Comparison of ENCODE assay signal across 25 cellular contexts in genomic region chr1:101316276-101316675, GRCh38.
DNase-seq lines count a peak whose midpoint lies in the region; ATAC-seq and TF ChIP-seq lines count a peak whose summit lies in the region.
"Had no signal": no experiment of that assay in that cellular context is flagged by ENCODE, and none has a peak within 500 bp of the region (broad histone marks: within the 10 kb centered on the region; RNA-seq: fewer than 3 reads in every experiment).

No MANE protein-coding gene starts in this region.

- H3K4me3 Mint-ChIP-seq in GM23338 (no peak overlapping the region), nephron (no peak overlapping the region)
- H3K4me3 Mint-ChIP-seq: activated CD4-positive, alpha-beta T cell treated with anti-CD3 and anti-CD28 coated beads, Interleukin-2, amount 10 ng/mL, durations not matched to agents 24 days and 14 days; activated T-cell treated with anti-CD3 and anti-CD28 coated beads, Interleukin-2, amount 50 U/mL, for 4 hours; central memory CD8-positive, alpha-beta T cell had no signal

- H3K36me3 ChIP-seq in GM23338 (ENCODE audit: insufficient read depth) (no peaks in the 10 kb centered on the region), upper lobe of right lung (no peaks in the 10 kb centered on the region)
- H3K36me3 ChIP-seq: BLaER1, gastroesophageal sphincter, neutrophil, WERI-Rb-1 had no signal

- no peaks in the 10 kb centered on the region; the same call in 2 of the 3 replicates for H3K9me3 Mint-ChIP-seq in GM23338
- no peaks in the 10 kb centered on the region for H3K9me3 Mint-ChIP-seq in nephron
- H3K9me3 Mint-ChIP-seq: activated CD4-positive, alpha-beta T cell treated with anti-CD3 and anti-CD28 coated beads, Interleukin-2, amount 10 ng/mL, durations not matched to agents 24 days and 14 days; activated T-cell treated with anti-CD3 and anti-CD28 coated beads, Interleukin-2, amount 50 U/mL, for 4 hours; central memory CD8-positive, alpha-beta T cell had no signal

- peaks cover 2% of the 10 kb centered on the region for H3K27me3 Mint-ChIP-seq in GM23338 (ENCODE audit: insufficient read depth, low read depth, poor library complexity)
- peaks cover 12% of the 10 kb centered on the region for H3K27me3 Mint-ChIP-seq in nephron (ENCODE audit: low read depth)
- H3K27me3 Mint-ChIP-seq: central memory CD8-positive, alpha-beta T cell had no signal

- H3K4me3 ChIP-seq in GM23338 (no peak overlapping the region), upper lobe of right lung (no peak overlapping the region)
- H3K4me3 ChIP-seq: BLaER1, gastroesophageal sphincter had no signal

- H3K9me2 ChIP-seq in GM23338 (ENCODE audit: insufficient read depth): no peaks in the 10 kb centered on the region

- no peaks in the 10 kb centered on the region for H3K27me3 ChIP-seq in GM23338 (ENCODE audit: insufficient read depth)
- no peaks in the 10 kb centered on the region for H3K27me3 ChIP-seq in upper lobe of right lung
- H3K27me3 ChIP-seq: BLaER1 had no signal

- no peak overlapping the region for H3K4me2 ChIP-seq in GM23338
- H3K4me2 ChIP-seq: BLaER1 had no signal

- H3K9me3 ChIP-seq in upper lobe of right lung: no peaks in the 10 kb centered on the region
- H3K9me3 ChIP-seq: gastroesophageal sphincter, neutrophil had no signal

- TF ChIP-seq CTCF in GM23338 (conservative IDR thresholded peaks at IDR 0.05; ENCODE audit: low read depth in 2 of 2) (no peak), nephron (IDR thresholded peaks at IDR 0.05; ENCODE audit: unreplicated experiment in 3 of 3) (no peak), upper lobe of right lung (IDR thresholded peaks at IDR 0.05) (no peak)

- H3K27ac ChIP-seq in GM23338 (ENCODE audit: low read depth) (no peak overlapping the region), upper lobe of right lung (no peak overlapping the region)
- H3K27ac ChIP-seq: BLaER1, gastroesophageal sphincter, neutrophil, WERI-Rb-1 had no signal

- intact Hi-C loops in upper lobe of right lung (cut with DNase I): no loop called here

- no peaks in the 10 kb centered on the region for H3F3A ChIP-seq in GM23338 (replicated peaks; ENCODE audit: low read depth)

- H3K4me1 ChIP-seq in GM23338 (ENCODE audit: insufficient read depth) (no peaks in the 10 kb centered on the region), upper lobe of right lung (no peaks in the 10 kb centered on the region)
- H3K4me1 ChIP-seq: gastroesophageal sphincter had no signal

- DNase-seq in GM23338 (ENCODE audit: low spot score): no peak
- peak; percentile 70 for DNase-seq in NCI-H128 (lab: John Stamatoyannopoulos, UW; ENCODE audit: unreplicated experiment)
- DNase-seq in NCI-H345 (lab: John Stamatoyannopoulos, UW): peak; percentile 76
- DNase-seq in upper lobe of right lung: no peak
- DNase-seq in Kasumi-1 (lab: John Stamatoyannopoulos, UW): no peak
- no peak for DNase-seq in activated CD4-positive, CD25-positive, alpha-beta regulatory T cell (lab: John Stamatoyannopoulos, UW)
- DNase-seq: activated CD4-positive, alpha-beta T cell treated with anti-CD3 and anti-CD28 coated beads, Interleukin-2, amount 10 ng/mL, durations not matched to agents 24 days and 14 days; activated gamma-delta T cell treated with Interleukin-2 at 50 U/mL for 16 hours; activated T-cell treated with anti-CD3 and anti-CD28 coated beads, Interleukin-2, amount 50 U/mL, for 4 hours; hippocampal formation; left cardiac atrium; mammary epithelial cell; NCI-H1436; SHP77 treated with DMSO at 0.1 percent for 48 hours; stimulated activated CD4-positive, alpha-beta T cell treated with anti-CD3 and anti-CD28 coated beads, Interleukin-15, amount 100 ng/mL, for 24 hours; stimulated activated naive CD4-positive, alpha-beta T cell; T1000; WERI-Rb-1 had no signal

- ATAC-seq in GM23338 (no peak), upper lobe of right lung (no peak), HG03439 (IDR thresholded peaks at IDR 0.05; ENCODE audit: unreplicated experiment) (no peak)
- ATAC-seq: activated T-cell treated with anti-CD3 and anti-CD28 coated beads, Interleukin-2, amount 50 U/mL, for 4 hours; gastroesophageal sphincter; left cardiac atrium; Panc1 had no signal

- H3K36me3 Mint-ChIP-seq in GM23338 (ENCODE audit: low read depth) (no peaks in the 10 kb centered on the region), nephron (ENCODE audit: low read depth) (no peaks in the 10 kb centered on the region)

- no peak overlapping the region for H2AFZ ChIP-seq in GM23338

- H3K27ac Mint-ChIP-seq in GM23338 (peak overlapping the region; percentile 28; the same call in 1 of the 2 replicates), nephron (peak overlapping the region; percentile 88 to 90 (median 89))
- H3K27ac Mint-ChIP-seq: activated CD4-positive, alpha-beta T cell treated with anti-CD3 and anti-CD28 coated beads, Interleukin-2, amount 10 ng/mL, durations not matched to agents 24 days and 14 days had no signal

- H4K20me1 ChIP-seq in GM23338 (replicated peaks; ENCODE audit: insufficient read depth): no peaks in the 10 kb centered on the region
- H4K20me1 ChIP-seq: BLaER1 had no signal

- H3K4me1 Mint-ChIP-seq in GM23338 (peaks cover 17% of the 10 kb centered on the region), nephron (no peaks in the 10 kb centered on the region)

- no peaks in the 10 kb centered on the region for H3K79me2 ChIP-seq in GM23338 (replicated peaks; ENCODE audit: insufficient read depth)

TF ChIP-seq in GM23338, 12 proteins besides CTCF, POLR2A, EP300 and RAD21 (continues in another document):
- TF ChIP-seq, protein P1, sequence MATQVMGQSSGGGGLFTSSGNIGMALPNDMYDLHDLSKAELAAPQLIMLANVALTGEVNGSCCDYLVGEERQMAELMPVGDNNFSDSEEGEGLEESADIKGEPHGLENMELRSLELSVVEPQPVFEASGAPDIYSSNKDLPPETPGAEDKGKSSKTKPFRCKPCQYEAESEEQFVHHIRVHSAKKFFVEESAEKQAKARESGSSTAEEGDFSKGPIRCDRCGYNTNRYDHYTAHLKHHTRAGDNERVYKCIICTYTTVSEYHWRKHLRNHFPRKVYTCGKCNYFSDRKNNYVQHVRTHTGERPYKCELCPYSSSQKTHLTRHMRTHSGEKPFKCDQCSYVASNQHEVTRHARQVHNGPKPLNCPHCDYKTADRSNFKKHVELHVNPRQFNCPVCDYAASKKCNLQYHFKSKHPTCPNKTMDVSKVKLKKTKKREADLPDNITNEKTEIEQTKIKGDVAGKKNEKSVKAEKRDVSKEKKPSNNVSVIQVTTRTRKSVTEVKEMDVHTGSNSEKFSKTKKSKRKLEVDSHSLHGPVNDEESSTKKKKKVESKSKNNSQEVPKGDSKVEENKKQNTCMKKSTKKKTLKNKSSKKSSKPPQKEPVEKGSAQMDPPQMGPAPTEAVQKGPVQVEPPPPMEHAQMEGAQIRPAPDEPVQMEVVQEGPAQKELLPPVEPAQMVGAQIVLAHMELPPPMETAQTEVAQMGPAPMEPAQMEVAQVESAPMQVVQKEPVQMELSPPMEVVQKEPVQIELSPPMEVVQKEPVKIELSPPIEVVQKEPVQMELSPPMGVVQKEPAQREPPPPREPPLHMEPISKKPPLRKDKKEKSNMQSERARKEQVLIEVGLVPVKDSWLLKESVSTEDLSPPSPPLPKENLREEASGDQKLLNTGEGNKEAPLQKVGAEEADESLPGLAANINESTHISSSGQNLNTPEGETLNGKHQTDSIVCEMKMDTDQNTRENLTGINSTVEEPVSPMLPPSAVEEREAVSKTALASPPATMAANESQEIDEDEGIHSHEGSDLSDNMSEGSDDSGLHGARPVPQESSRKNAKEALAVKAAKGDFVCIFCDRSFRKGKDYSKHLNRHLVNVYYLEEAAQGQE (IDR thresholded peaks at IDR 0.05; ENCODE audit: unreplicated experiment): no peak
- TF ChIP-seq STAT1 (IDR thresholded peaks at IDR 0.05; ENCODE audit: unreplicated experiment) (no peak), POLR2AphosphoS5 (IDR thresholded peaks at IDR 0.05; ENCODE audit: low read depth) (no peak), EZH2phosphoT487 (IDR thresholded peaks at IDR 0.05; ENCODE audit: unreplicated experiment) (no peak)
- TF ChIP-seq, protein P2, sequence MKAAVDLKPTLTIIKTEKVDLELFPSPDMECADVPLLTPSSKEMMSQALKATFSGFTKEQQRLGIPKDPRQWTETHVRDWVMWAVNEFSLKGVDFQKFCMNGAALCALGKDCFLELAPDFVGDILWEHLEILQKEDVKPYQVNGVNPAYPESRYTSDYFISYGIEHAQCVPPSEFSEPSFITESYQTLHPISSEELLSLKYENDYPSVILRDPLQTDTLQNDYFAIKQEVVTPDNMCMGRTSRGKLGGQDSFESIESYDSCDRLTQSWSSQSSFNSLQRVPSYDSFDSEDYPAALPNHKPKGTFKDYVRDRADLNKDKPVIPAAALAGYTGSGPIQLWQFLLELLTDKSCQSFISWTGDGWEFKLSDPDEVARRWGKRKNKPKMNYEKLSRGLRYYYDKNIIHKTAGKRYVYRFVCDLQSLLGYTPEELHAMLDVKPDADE (IDR thresholded peaks at IDR 0.05): no peak

Comparison
In these comparisons a context has a peak if more than half of its experiments do, and no peak if none do; other contexts are left out.
1. DNase-seq: peak in NCI-H128 (single experiment) and NCI-H345 (single experiment); none in GM23338 (single experiment), upper lobe of right lung (single experiment), Kasumi-1 (0 of 2) and activated CD4-positive, CD25-positive, alpha-beta regulatory T cell (0 of 4).